ENCODE assay signal across 8 cellular contexts in genomic region chr10:73246322-73246782, GRCh38. TPM values are rescaled to one million over a fixed set of nuclear protein-coding genes. Genes with fewer than 3 reads are reported as not detected.
DNase-seq lines count a peak whose midpoint lies in the region; ATAC-seq and TF ChIP-seq lines count a peak whose summit lies in the region.

No MANE protein-coding gene starts in this region.

- ATAC-seq in memory B cell (ENCODE audit: low read depth) (no peak), GM18867 (IDR thresholded peaks at IDR 0.05; ENCODE audit: unreplicated experiment) (no peak)

- no peaks in the 10 kb centered on the region for H3K9me3 Mint-ChIP-seq in brain
- H3K9me3 Mint-ChIP-seq in memory B cell: no peaks in the 10 kb centered on the region

- peaks cover 57% of the 10 kb centered on the region for H3K36me3 Mint-ChIP-seq in brain
- peaks cover 25% of the 10 kb centered on the region for H3K36me3 Mint-ChIP-seq in memory B cell

- no peak for TF ChIP-seq CTCF in left ventricle myocardium inferior (IDR thresholded peaks at IDR 0.05; ENCODE audit: borderline replicate concordance)
- no peak for TF ChIP-seq CTCF in brain (conservative IDR thresholded peaks at IDR 0.05)
- TF ChIP-seq CTCF in vagina (IDR thresholded peaks at IDR 0.05): no peak

- peaks cover 59% of the 10 kb centered on the region for H3K36me3 ChIP-seq in left ventricle myocardium inferior
- peaks cover 0 to 35% of the 10 kb centered on the region in 2 donors for H3K36me3 ChIP-seq in vagina

- H3K4me1 ChIP-seq in left ventricle myocardium inferior (peaks cover 47% of the 10 kb centered on the region), vagina (peaks cover 42% of the 10 kb centered on the region)

- H3K4me3 Mint-ChIP-seq in brain (peak overlapping the region; percentile 97 to 100 (median 99)), memory B cell (peak overlapping the region; percentile 94)

- TF ChIP-seq POLR2A in vagina (IDR thresholded peaks at IDR 0.05): no peak

- H3K9me3 ChIP-seq in left ventricle myocardium inferior (replicated peaks) (no peaks in the 10 kb centered on the region), vagina (no peaks in the 10 kb centered on the region)

- DNase-seq in left ventricle myocardium inferior: no peak
- DNase-seq in cardiac septum (ENCODE audit: low spot score): no peak
- no peak for DNase-seq in memory B cell (ENCODE audit: low spot score in 2 of 2)
- no peak for DNase-seq in vagina (ENCODE audit: extremely low spot score in 2 of 2)
- DNase-seq in NCI-H2227 treated with DMSO at 0.1 percent for 48 hours (lab: John Stamatoyannopoulos, UW): no peak
- DNase-seq in NCI-H774 (lab: John Stamatoyannopoulos, UW): no peak

- H3K27me3 Mint-ChIP-seq in brain (peaks cover 3% of the 10 kb centered on the region), memory B cell (no peaks in the 10 kb centered on the region)

- H3K4me1 Mint-ChIP-seq in brain (peaks cover 58% of the 10 kb centered on the region), memory B cell (peaks cover 31% of the 10 kb centered on the region)

- intact Hi-C loops in left ventricle myocardium inferior (cut with micrococcal nuclease): no loop called here
- intact Hi-C loops in cardiac septum (cut with DNase I): loop anchor here (5.0 kb wide), 1 partner anchor 79 kb away; the partner anchor contains the start of genes ECD and FAM149B1
- intact Hi-C loops in vagina (cut with DNase I): no loop called here

- H3K27me3 ChIP-seq in left ventricle myocardium inferior (ENCODE audit: low read depth) (no peaks in the 10 kb centered on the region), vagina (no peaks in the 10 kb centered on the region)

- H3K27ac Mint-ChIP-seq in brain (peak overlapping the region; percentile 95 to 97 (median 96)), memory B cell (peak overlapping the region; percentile 96)

- H3K4me3 ChIP-seq in left ventricle myocardium inferior: peak overlapping the region; percentile 90
- peak overlapping the region; percentile 73 to 79 for H3K4me3 ChIP-seq in vagina

- peak overlapping the region; percentile 81 for H3K27ac ChIP-seq in left ventricle myocardium inferior (replicated peaks)
- peak overlapping the region; percentile 73 for H3K27ac ChIP-seq in vagina

RNA-seq across cellular contexts. Expression of gene DNAJC9, which starts 0.7 kb away (rescaled TPM):
- total RNA-seq in left ventricle myocardium inferior: 8.6 TPM
- 7.4 TPM for total RNA-seq in cardiac septum
- 22.6 TPM for polyA plus RNA-seq in brain (ENCODE audit: insufficient read depth, low read depth, low replicate concordance)
- 16.2 TPM for total RNA-seq in vagina

RNA-seq across cellular contexts. Expression of gene MRPS16, which starts 6.1 kb away (rescaled TPM):
- total RNA-seq in left ventricle myocardium inferior (102 TPM), cardiac septum (95.5 TPM), vagina (31.9 TPM)
- polyA plus RNA-seq in brain (ENCODE audit: insufficient read depth, low read depth, low replicate concordance): 80.8 TPM
